In genomic region chr3:45656575-45657363, GRCh38 we compare ENCODE assay signal across 9 cellular contexts. TPM values are rescaled to one million over a fixed set of nuclear protein-coding genes. Genes with fewer than 3 reads are reported as not detected.
DNase-seq lines count a peak whose midpoint lies in the region; ATAC-seq, FAIRE-seq and TF ChIP-seq lines count a peak whose summit lies in the region.
"Had no signal": no experiment of that assay in that cellular context is flagged by ENCODE, and none has a peak within 500 bp of the region (broad histone marks: within the 10 kb centered on the region; RNA-seq: fewer than 3 reads in every experiment).

No MANE protein-coding gene starts in this region.

- peak overlapping the region; percentile 69; the same call in 1 of the 2 replicates for H3K4me2 ChIP-seq in MM.1S (ENCODE audit: low read depth, low read length)

- peak overlapping the region; percentile 94 for H3K27ac ChIP-seq in MM.1S (ENCODE audit: low read length)
- H3K27ac ChIP-seq in tibial artery, result peak overlapping the region in 1 of 2 donors; percentile 70

- DNase-seq in CMK (ENCODE audit: low read depth), result peak; percentile 63
- DNase-seq in MM.1S, result peak; percentile 92
- peak; percentile 17 for DNase-seq in SHP77 treated with DMSO at 0.1 percent for 48 hours (lab: John Stamatoyannopoulos, UW)
- peak; percentile 76 for DNase-seq in activated T-helper 9 cell treated with anti-CD3 and anti-CD28 coated beads, Interleukin-2, amount 50 U/mL, for 16 hours (ENCODE audit: low read depth)
- DNase-seq in frontal cortex (ENCODE audit: low spot score in 2 of 2), result peak; percentile 63 to 83
- peak; percentile 95 for DNase-seq in osteocyte (ENCODE audit: extremely low spot score, unreplicated experiment)
- DNase-seq in tibial artery, result peak; percentile 94 to 95

- peak overlapping the region; percentile 58 for H3K9ac ChIP-seq in MM.1S (ENCODE audit: low read length)

- H3K9me3 ChIP-seq in MM.1S (replicated peaks; ENCODE audit: insufficient read depth, low read length) (no peaks in the 10 kb centered on the region), tibial artery (no peaks in the 10 kb centered on the region)

- H3K4me1 Mint-ChIP-seq in osteocyte (ENCODE audit: unreplicated experiment), result peaks cover 31% of the 10 kb centered on the region

- H3K4me3 Mint-ChIP-seq in osteocyte (ENCODE audit: unreplicated experiment), result no peak overlapping the region
- H3K4me3 Mint-ChIP-seq: activated naive CD8-positive, alpha-beta T cell had no signal

- H3K9me3 Mint-ChIP-seq in osteocyte (ENCODE audit: unreplicated experiment), result no peaks in the 10 kb centered on the region

- no peaks in the 10 kb centered on the region for H3K9me2 ChIP-seq in MM.1S (replicated peaks; ENCODE audit: insufficient read depth, low read length)

- ATAC-seq in GM21528 (IDR thresholded peaks at IDR 0.05; ENCODE audit: low FRiP score, unreplicated experiment), result peak; percentile 48

- no peaks in the 10 kb centered on the region for H3K27me3 ChIP-seq in MM.1S (replicated peaks; ENCODE audit: insufficient read depth, low read length)
- H3K27me3 ChIP-seq in tibial artery, result no peaks in the 10 kb centered on the region

- no peak overlapping the region for H2AFZ ChIP-seq in MM.1S (ENCODE audit: low read length)

- peaks cover 71% of the 10 kb centered on the region for H3K4me1 ChIP-seq in MM.1S (ENCODE audit: low read length)
- peaks cover 0 to 60% (median 25%) of the 10 kb centered on the region in 4 donors for H3K4me1 ChIP-seq in tibial artery

- no peaks in the 10 kb centered on the region for H3K36me3 ChIP-seq in MM.1S (replicated peaks; ENCODE audit: insufficient read depth, low read length)
- H3K36me3 ChIP-seq in tibial artery, result no peaks in the 10 kb centered on the region

- no peaks in the 10 kb centered on the region for H3K36me3 Mint-ChIP-seq in osteocyte (ENCODE audit: unreplicated experiment)
- H3K36me3 Mint-ChIP-seq: activated naive CD8-positive, alpha-beta T cell had no signal

- no peak overlapping the region for H3K4me3 ChIP-seq in MM.1S (ENCODE audit: low read length)
- H3K4me3 ChIP-seq in tibial artery, result no peak overlapping the region

- peaks cover 70% of the 10 kb centered on the region for H3F3A ChIP-seq in MM.1S (ENCODE audit: insufficient read depth, low read length)

- peak overlapping the region; percentile 59 for H3K27ac Mint-ChIP-seq in osteocyte (ENCODE audit: unreplicated experiment)
- H3K27ac Mint-ChIP-seq: activated naive CD8-positive, alpha-beta T cell had no signal

- intact Hi-C loops in tibial artery (cut with DNase I; ENCODE audit: low total_unique reads), result loop anchor here (5.0 kb wide), 1 partner anchor 64 kb away; the partner anchor contains the start of gene LIMD1

- peaks cover 25% of the 10 kb centered on the region for H4K20me1 ChIP-seq in MM.1S (ENCODE audit: insufficient read depth, low read length)

- peak; percentile 91 for TF ChIP-seq CTCF in MM.1S (IDR thresholded peaks at IDR 0.05; ENCODE audit: low read length)
- peak; percentile 93 for TF ChIP-seq CTCF in osteocyte (IDR thresholded peaks at IDR 0.05)
- peak; percentile 97 to 98 for TF ChIP-seq CTCF in tibial artery (IDR thresholded peaks at IDR 0.05)

- H3K27me3 Mint-ChIP-seq in osteocyte (ENCODE audit: unreplicated experiment), result no peaks in the 10 kb centered on the region
- H3K27me3 Mint-ChIP-seq: activated naive CD8-positive, alpha-beta T cell had no signal

- H3K79me2 ChIP-seq in MM.1S (ENCODE audit: low read length), result peaks cover 88% of the 10 kb centered on the region

- FAIRE-seq in frontal cortex (lab: Jason Lieb, UNC), result no peak

RNA-seq across cellular contexts. Expression of gene SACM1L, which starts 32.4 kb away (rescaled TPM):
- total RNA-seq in frontal cortex (34.2 TPM), osteocyte (38.3 and 40.8 TPM in 2 replicates)

Comparison
In these comparisons a context has a peak if more than half of its experiments do, and no peak if none do; other contexts are left out.
1. DNase-seq: peak in every context shown above with its lines; median percentile 95 in osteocyte; 94 in tibial artery; 92 in MM.1S; 76 in activated T-helper 9 cell treated with anti-CD3 and anti-CD28 coated beads, Interleukin-2, amount 50 U/mL, for 16 hours; 73 in frontal cortex; 63 in CMK; 17 in SHP77 treated with DMSO at 0.1 percent for 48 hours.